In the genomic region with DNA sequence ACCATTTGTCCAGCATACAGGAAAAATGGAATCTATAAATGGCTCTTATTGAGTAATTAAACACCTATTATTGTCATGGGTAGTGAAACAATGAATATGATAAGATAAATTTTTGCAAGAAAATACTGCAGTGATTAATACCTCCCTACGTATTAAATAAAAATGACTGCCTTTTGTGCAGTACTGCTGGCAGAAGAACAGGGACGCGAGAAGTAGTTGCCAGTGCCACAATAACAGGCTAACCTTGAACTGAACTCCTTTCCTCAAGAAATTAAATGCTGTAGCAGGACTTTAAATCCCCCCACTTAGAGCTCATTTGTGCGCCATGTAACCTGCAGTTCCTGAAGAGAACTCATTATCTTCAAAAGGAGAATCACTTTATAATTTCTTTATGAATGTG, we compare ENCODE assay signal across 23 cellular contexts. TPM values are rescaled to one million over a fixed set of nuclear protein-coding genes. Genes with fewer than 3 reads are reported as not detected.
"Had no signal": no experiment of that assay in that cellular context is flagged by ENCODE, and none has a peak within 500 bp of the region (broad histone marks: within the 10 kb centered on the region; RNA-seq: fewer than 3 reads in every experiment).

No MANE protein-coding gene starts in this region.

- H3K27me3 ChIP-seq: heart right ventricle, neutrophil, uterus had no signal

- H3K4me1 ChIP-seq: uterus had no signal

- H3K36me3 ChIP-seq: heart right ventricle, neutrophil, uterus had no signal

- H3K9me3 ChIP-seq: heart right ventricle, neutrophil, uterus had no signal

- H3K27ac ChIP-seq: coronary artery, neutrophil, skin epidermis, uterus had no signal

- H3K4me3 ChIP-seq: lung, skin epidermis, uterus had no signal

- DNase-seq: activated CD4-positive, alpha-beta memory T cell treated with anti-CD3 and anti-CD28 coated beads, Interleukin-2, amount 10 ng/mL, durations not matched to agents 7 days and 5 days; activated CD4-positive, alpha-beta T cell treated with anti-CD3 and anti-CD28 coated beads, Interleukin-2, amount 10 ng/mL, durations not matched to agents 24 days and 14 days; activated CD4-positive, CD25-positive, alpha-beta regulatory T cell treated with anti-CD3 and anti-CD28 coated beads, Interleukin-2, amount 50 U/mL, for 72 hours; activated gamma-delta T cell treated with Interleukin-2 at 50 U/mL for 16 hours; activated T-cell treated with anti-CD3 and anti-CD28 coated beads, Interleukin-2, amount 50 U/mL, for 4 hours; anterior cingulate cortex; cerebellar nuclear complex; foreskin fibroblast; heart right ventricle; mesendoderm; stimulated activated CD4-positive, alpha-beta T cell treated with anti-CD3 and anti-CD28 coated beads, Interleukin-12 subunit alpha, Interleukin-12 subunit beta, amount 100 ng/mL, for 4 hours; stimulated activated CD4-positive, alpha-beta T cell treated with anti-CD3 and anti-CD28 coated beads, Interleukin-4, amount 100 ng/mL, for 1 hour; stimulated activated naive CD8-positive, alpha-beta T cell treated with anti-CD3 and anti-CD28 coated beads, Interleukin-15, Interleukin-2, amounts not matched to agents 100 U/mL and 50 U/mL, for 24 hours; T-helper 2 cell; uterus had no signal

- ATAC-seq: activated T-cell treated with anti-CD3 and anti-CD28 coated beads, Interleukin-2, amount 50 U/mL, for 4 hours; activated T-helper 17 cell treated with anti-CD3 and anti-CD28 coated beads, Interleukin-2, amount 50 U/mL, for 72 hours; esophagus mucosa; left lobe of liver; sciatic nerve; stimulated activated naive CD8-positive, alpha-beta T cell treated with anti-CD3 and anti-CD28 coated beads, Interleukin-15, Interleukin-2, amounts not matched to agents 100 U/mL and 50 U/mL, for 24 hours had no signal

RNA-seq across cellular contexts. Expression of gene FIGN, which starts 24.6 kb away (rescaled TPM):
- total RNA-seq: activated CD4-positive, alpha-beta memory T cell treated with anti-CD3 and anti-CD28 coated beads, Interleukin-2, amount 10 ng/mL, durations not matched to agents 7 days and 5 days; activated CD4-positive, alpha-beta T cell treated with anti-CD3 and anti-CD28 coated beads, Interleukin-2, amount 10 ng/mL, durations not matched to agents 24 days and 14 days; activated T-cell treated with anti-CD3 and anti-CD28 coated beads, Interleukin-2, amount 50 U/mL, for 4 hours; activated T-helper 17 cell treated with anti-CD3 and anti-CD28 coated beads, Interleukin-2, amount 50 U/mL, for 72 hours had no signal
